In the genomic region with DNA sequence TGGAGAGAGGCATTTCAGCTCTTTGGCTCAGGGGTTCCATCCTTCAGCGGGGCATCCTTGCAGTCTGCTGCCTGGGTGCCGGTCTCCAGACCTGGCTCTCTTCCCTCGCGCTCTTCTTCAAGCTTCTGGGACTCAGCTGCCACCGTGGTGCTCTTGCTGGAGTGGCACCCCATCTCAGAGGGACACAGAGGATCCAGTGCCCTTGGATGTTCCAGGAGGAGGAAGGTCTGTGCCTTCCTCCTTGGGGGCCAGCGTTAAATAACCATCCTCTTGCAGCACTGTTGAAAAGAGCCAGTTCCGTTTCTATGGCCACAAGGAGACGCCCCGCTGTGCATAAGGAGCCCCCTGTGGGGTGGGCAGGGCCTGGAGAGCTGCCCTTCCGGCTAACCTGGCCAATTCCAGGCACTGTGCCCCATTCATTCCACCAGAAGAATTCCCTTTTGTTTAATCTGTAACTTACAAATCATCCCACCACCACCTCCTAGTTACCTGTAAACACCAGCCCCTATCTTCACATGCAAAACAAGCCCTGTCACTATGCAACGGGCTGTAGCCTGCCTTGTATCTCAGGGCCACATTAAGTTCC, we compare ENCODE assay signal across 1 cellular context.
TF ChIP-seq lines count a peak whose summit lies in the region.

No MANE protein-coding gene starts in this region.

TF ChIP-seq in HepG2, 621 proteins besides CTCF, POLR2A, EP300 and RAD21 (continued from another document and continues in another):
- TF ChIP-seq, protein P1, sequence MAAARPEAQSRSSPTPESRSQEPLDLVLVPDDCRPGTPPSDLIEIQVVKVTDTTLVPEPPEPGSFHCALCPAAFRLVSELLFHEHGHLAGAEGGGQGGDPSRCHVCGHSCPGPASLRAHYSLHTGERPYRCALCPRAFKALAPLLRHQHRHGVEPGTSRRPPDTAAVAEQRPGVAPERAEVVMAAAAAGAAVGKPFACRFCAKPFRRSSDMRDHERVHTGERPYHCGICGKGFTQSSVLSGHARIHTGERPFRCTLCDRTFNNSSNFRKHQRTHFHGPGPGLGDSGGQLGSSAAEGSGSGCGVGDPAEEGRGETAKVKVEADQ (CRISPR knock-in tag; IDR thresholded peaks at IDR 0.05; ENCODE audit: borderline replicate concordance): no peak
- TF ChIP-seq FOXP1 (IDR thresholded peaks at IDR 0.05) (no peak), FOXP1 (CRISPR knock-in tag; IDR thresholded peaks at IDR 0.05) (peak; percentile 41; the same call in 1 of the 2 replicates), TEAD3 (CRISPR knock-in tag; optimal IDR thresholded peaks at IDR 0.05; ENCODE audit: borderline replicate concordance) (peak; percentile 22), SCMH1 (CRISPR knock-in tag; IDR thresholded peaks at IDR 0.05; ENCODE audit: borderline replicate concordance) (no peak), PHF20 (CRISPR knock-in tag; IDR thresholded peaks at IDR 0.05) (no peak), JARID2 (CRISPR knock-in tag; IDR thresholded peaks at IDR 0.05; ENCODE audit: insufficient replicate concordance) (no peak), RNF2 (conservative IDR thresholded peaks at IDR 0.05; ENCODE audit: low read depth) (no peak), AHR (CRISPR knock-in tag; IDR thresholded peaks at IDR 0.05) (peak; percentile 26; the same call in 1 of the 2 replicates), CENPT (CRISPR knock-in tag; IDR thresholded peaks at IDR 0.05; ENCODE audit: low read depth) (0 out of 2 replicates have a peak, but pooled peaks have one; percentile 25), ZFP91 (CRISPR knock-in tag; IDR thresholded peaks at IDR 0.05; ENCODE audit: borderline replicate concordance) (peak; percentile 38; the same call in 1 of the 2 replicates), ZNF788 (CRISPR knock-in tag; IDR thresholded peaks at IDR 0.05; ENCODE audit: borderline replicate concordance) (peak; percentile 54; the same call in 1 of the 2 replicates), ELF3 (CRISPR knock-in tag; IDR thresholded peaks at IDR 0.05) (0 out of 2 replicates have a peak, but pooled peaks have one; percentile 20), KLF12 (CRISPR knock-in tag; IDR thresholded peaks at IDR 0.05; ENCODE audit: borderline replicate concordance) (no peak), ZFP62 (CRISPR knock-in tag; IDR thresholded peaks at IDR 0.05) (no peak), CREB1 (IDR thresholded peaks at IDR 0.05) (no peak), CREB1 (CRISPR knock-in tag; IDR thresholded peaks at IDR 0.05) (no peak), ZNF660 (CRISPR knock-in tag; IDR thresholded peaks at IDR 0.05; ENCODE audit: borderline replicate concordance, low read depth) (no peak), NCOA1 (CRISPR knock-in tag; IDR thresholded peaks at IDR 0.05) (no peak), ZBTB7B (CRISPR knock-in tag; IDR thresholded peaks at IDR 0.05) (peak; percentile 61; the same call in 1 of the 2 replicates), ETV5 (CRISPR knock-in tag; IDR thresholded peaks at IDR 0.05; ENCODE audit: borderline replicate concordance) (peak; percentile 62; the same call in 1 of the 2 replicates), ZNF839 (CRISPR knock-in tag; IDR thresholded peaks at IDR 0.05; ENCODE audit: borderline replicate concordance) (0 out of 2 replicates have a peak, but pooled peaks have one; percentile 37), PHF21A (CRISPR knock-in tag; IDR thresholded peaks at IDR 0.05) (0 out of 2 replicates have a peak, but pooled peaks have one; percentile 29), REL (CRISPR knock-in tag; conservative IDR thresholded peaks at IDR 0.05) (no peak), ZMYM4 (CRISPR knock-in tag; IDR thresholded peaks at IDR 0.05) (peak; percentile 37; the same call in 1 of the 2 replicates), GABPA (IDR thresholded peaks at IDR 0.05; ENCODE audit: low read depth, low read length) (no peak), GABPA (CRISPR knock-in tag; IDR thresholded peaks at IDR 0.05; ENCODE audit: low read depth) (0 out of 2 replicates have a peak, but pooled peaks have one; percentile 22), ZNF335 (CRISPR knock-in tag; IDR thresholded peaks at IDR 0.05) (0 out of 2 replicates have a peak, but pooled peaks have one; percentile 36), GPBP1L1 (CRISPR knock-in tag; IDR thresholded peaks at IDR 0.05) (no peak), MIXL1 (CRISPR knock-in tag; IDR thresholded peaks at IDR 0.05) (no peak), SAP130 (CRISPR knock-in tag; IDR thresholded peaks at IDR 0.05; ENCODE audit: low read depth) (peak; percentile 39; the same call in 1 of the 2 replicates), ZNF850 (CRISPR knock-in tag; conservative IDR thresholded peaks at IDR 0.05) (no peak), ZNF232 (CRISPR knock-in tag; IDR thresholded peaks at IDR 0.05; ENCODE audit: borderline replicate concordance) (no peak), FOXP4 (CRISPR knock-in tag; IDR thresholded peaks at IDR 0.05) (peak; percentile 71), ZNF780A (CRISPR knock-in tag; IDR thresholded peaks at IDR 0.05) (no peak), ZFY (CRISPR knock-in tag; IDR thresholded peaks at IDR 0.05) (no peak), NFE2L1 (CRISPR knock-in tag; IDR thresholded peaks at IDR 0.05; ENCODE audit: borderline replicate concordance) (no peak), RARA (CRISPR knock-in tag; IDR thresholded peaks at IDR 0.05) (peak; percentile 60), SOX13 (IDR thresholded peaks at IDR 0.05) (no peak), SOX13 (CRISPR knock-in tag; conservative IDR thresholded peaks at IDR 0.05 in 1 of 2, IDR thresholded peaks at IDR 0.05 in 1 of 2) (peak in 1 of 2 experiments; percentile 37; a peak in 1 of 4 replicates), NCOR1 (IDR thresholded peaks at IDR 0.05; ENCODE audit: borderline replicate concordance, low read length) (no peak), ZNF883 (CRISPR knock-in tag; IDR thresholded peaks at IDR 0.05; ENCODE audit: not compliant biosample characterization) (no peak), SALL1 (CRISPR knock-in tag; IDR thresholded peaks at IDR 0.05) (peak; percentile 56; the same call in 1 of the 2 replicates), RFX1 (IDR thresholded peaks at IDR 0.05) (peak; percentile 61; the same call in 1 of the 2 replicates)
- TF ChIP-seq, protein P2, sequence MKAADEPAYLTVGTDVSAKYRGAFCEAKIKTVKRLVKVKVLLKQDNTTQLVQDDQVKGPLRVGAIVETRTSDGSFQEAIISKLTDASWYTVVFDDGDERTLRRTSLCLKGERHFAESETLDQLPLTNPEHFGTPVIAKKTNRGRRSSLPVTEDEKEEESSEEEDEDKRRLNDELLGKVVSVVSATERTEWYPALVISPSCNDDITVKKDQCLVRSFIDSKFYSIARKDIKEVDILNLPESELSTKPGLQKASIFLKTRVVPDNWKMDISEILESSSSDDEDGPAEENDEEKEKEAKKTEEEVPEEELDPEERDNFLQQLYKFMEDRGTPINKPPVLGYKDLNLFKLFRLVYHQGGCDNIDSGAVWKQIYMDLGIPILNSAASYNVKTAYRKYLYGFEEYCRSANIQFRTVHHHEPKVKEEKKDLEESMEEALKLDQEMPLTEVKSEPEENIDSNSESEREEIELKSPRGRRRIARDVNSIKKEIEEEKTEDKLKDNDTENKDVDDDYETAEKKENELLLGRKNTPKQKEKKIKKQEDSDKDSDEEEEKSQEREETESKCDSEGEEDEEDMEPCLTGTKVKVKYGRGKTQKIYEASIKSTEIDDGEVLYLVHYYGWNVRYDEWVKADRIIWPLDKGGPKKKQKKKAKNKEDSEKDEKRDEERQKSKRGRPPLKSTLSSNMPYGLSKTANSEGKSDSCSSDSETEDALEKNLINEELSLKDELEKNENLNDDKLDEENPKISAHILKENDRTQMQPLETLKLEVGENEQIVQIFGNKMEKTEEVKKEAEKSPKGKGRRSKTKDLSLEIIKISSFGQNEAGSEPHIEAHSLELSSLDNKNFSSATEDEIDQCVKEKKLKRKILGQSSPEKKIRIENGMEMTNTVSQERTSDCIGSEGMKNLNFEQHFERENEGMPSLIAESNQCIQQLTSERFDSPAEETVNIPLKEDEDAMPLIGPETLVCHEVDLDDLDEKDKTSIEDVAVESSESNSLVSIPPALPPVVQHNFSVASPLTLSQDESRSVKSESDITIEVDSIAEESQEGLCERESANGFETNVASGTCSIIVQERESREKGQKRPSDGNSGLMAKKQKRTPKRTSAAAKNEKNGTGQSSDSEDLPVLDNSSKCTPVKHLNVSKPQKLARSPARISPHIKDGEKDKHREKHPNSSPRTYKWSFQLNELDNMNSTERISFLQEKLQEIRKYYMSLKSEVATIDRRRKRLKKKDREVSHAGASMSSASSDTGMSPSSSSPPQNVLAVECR (CRISPR knock-in tag; IDR thresholded peaks at IDR 0.05; ENCODE audit: borderline replicate concordance): peak; percentile 27; the same call in 1 of the 2 replicates
- TF ChIP-seq, protein P3, sequence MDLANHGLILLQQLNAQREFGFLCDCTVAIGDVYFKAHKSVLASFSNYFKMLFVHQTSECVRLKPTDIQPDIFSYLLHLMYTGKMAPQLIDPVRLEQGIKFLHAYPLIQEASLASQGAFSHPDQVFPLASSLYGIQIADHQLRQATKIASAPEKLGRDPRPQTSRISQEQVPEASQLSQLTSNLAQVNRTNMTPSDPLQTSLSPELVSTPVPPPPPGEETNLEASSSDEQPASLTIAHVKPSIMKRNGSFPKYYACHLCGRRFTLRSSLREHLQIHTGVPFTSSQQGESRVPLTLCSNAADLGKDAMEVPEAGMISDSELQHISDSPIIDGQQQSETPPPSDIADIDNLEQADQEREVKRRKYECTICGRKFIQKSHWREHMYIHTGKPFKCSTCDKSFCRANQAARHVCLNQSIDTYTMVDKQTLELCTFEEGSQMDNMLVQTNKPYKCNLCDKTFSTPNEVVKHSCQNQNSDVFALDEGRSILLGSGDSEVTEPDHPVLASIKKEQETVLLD (CRISPR knock-in tag; IDR thresholded peaks at IDR 0.05; ENCODE audit: low read depth): no peak
- TF ChIP-seq, protein P4, sequence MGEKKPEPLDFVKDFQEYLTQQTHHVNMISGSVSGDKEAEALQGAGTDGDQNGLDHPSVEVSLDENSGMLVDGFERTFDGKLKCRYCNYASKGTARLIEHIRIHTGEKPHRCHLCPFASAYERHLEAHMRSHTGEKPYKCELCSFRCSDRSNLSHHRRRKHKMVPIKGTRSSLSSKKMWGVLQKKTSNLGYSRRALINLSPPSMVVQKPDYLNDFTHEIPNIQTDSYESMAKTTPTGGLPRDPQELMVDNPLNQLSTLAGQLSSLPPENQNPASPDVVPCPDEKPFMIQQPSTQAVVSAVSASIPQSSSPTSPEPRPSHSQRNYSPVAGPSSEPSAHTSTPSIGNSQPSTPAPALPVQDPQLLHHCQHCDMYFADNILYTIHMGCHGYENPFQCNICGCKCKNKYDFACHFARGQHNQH (CRISPR knock-in tag; IDR thresholded peaks at IDR 0.05): 0 out of 2 replicates have a peak, but pooled peaks have one; percentile 23
- TF ChIP-seq, protein P5, sequence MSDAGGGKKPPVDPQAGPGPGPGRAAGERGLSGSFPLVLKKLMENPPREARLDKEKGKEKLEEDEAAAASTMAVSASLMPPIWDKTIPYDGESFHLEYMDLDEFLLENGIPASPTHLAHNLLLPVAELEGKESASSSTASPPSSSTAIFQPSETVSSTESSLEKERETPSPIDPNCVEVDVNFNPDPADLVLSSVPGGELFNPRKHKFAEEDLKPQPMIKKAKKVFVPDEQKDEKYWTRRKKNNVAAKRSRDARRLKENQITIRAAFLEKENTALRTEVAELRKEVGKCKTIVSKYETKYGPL (CRISPR knock-in tag; IDR thresholded peaks at IDR 0.05): no peak
- TF ChIP-seq, protein P6, sequence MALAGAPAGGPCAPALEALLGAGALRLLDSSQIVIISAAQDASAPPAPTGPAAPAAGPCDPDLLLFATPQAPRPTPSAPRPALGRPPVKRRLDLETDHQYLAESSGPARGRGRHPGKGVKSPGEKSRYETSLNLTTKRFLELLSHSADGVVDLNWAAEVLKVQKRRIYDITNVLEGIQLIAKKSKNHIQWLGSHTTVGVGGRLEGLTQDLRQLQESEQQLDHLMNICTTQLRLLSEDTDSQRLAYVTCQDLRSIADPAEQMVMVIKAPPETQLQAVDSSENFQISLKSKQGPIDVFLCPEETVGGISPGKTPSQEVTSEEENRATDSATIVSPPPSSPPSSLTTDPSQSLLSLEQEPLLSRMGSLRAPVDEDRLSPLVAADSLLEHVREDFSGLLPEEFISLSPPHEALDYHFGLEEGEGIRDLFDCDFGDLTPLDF (CRISPR knock-in tag; IDR thresholded peaks at IDR 0.05): no peak
- TF ChIP-seq, protein P7, sequence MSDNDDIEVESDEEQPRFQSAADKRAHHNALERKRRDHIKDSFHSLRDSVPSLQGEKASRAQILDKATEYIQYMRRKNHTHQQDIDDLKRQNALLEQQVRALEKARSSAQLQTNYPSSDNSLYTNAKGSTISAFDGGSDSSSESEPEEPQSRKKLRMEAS (IDR thresholded peaks at IDR 0.05): no peak
